23 cellular contexts compared by ENCODE assay signal in the genomic region with DNA sequence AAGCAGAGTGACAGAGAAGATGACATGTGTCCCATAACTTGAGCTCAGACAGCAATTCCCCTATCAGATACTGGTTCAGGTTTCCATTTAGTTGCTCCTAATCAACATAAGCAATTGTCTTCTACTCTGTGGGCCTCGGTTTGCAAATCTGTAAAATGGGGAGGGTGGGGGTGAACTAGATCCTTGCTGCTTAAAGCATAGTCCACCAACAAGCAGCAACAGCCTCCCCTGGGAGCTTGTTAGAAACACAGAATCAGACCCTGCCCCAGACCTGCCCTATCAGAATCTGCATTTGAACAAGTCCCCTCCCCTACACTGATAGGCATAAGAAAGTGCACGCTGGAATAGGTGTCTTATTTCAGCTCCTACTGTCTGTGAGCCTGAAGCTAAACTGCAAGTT.
"Had no signal": no experiment of that assay in that cellular context is flagged by ENCODE, and none has a peak within 500 bp of the region (broad histone marks: within the 10 kb centered on the region; RNA-seq: fewer than 3 reads in every experiment).

No MANE protein-coding gene starts in this region.

- H3K4me1 Mint-ChIP-seq: activated CD8-positive, alpha-beta memory T cell treated with anti-CD3 and anti-CD28 coated beads, Interleukin-2, amount 10 ng/mL, durations not matched to agents 7 days and 5 days; activated naive CD4-positive, alpha-beta T cell treated with anti-CD3 and anti-CD28 coated beads, Interleukin-2, amount 10 ng/mL, durations not matched to agents 7 days and 5 days; naive B cell; T-cell had no signal

- H3K27ac ChIP-seq: ascending aorta, breast epithelium, foreskin keratinocyte, left lung, pancreas, suprapubic skin had no signal

- H3K27me3 ChIP-seq: ascending aorta, breast epithelium, foreskin keratinocyte, left lung, pancreas, suprapubic skin had no signal

- H3K9me3 Mint-ChIP-seq: activated CD4-positive, alpha-beta memory T cell treated with anti-CD3 and anti-CD28 coated beads for 36 hours; activated naive CD4-positive, alpha-beta T cell treated with anti-CD3 and anti-CD28 coated beads, Interleukin-2, amount 10 ng/mL, durations not matched to agents 7 days and 5 days; activated T-helper 2 cell treated with anti-CD3 and anti-CD28 coated beads, Interferon-gamma antibody, Interleukin-2, Interleukin-4, amounts not matched to agents 10 μg/mL and 5 μg/mL and 100 μg/mL, durations not matched to agents 14 hours and 24 hours and 36 hours; dendritic cell treated with granulocyte-macrophage colony-stimulating factor and Interleukin-4, amounts not matched to agents 40 ng/mL and 50 ng/mL, for 4 days; naive B cell; T-cell; type B pancreatic cell had no signal

- H3K36me3 Mint-ChIP-seq: activated CD4-positive, alpha-beta memory T cell treated with anti-CD3 and anti-CD28 coated beads for 36 hours; activated CD8-positive, alpha-beta memory T cell treated with anti-CD3 and anti-CD28 coated beads, Interleukin-2, amount 10 ng/mL, durations not matched to agents 7 days and 5 days; activated naive CD4-positive, alpha-beta T cell treated with anti-CD3 and anti-CD28 coated beads, Interleukin-2, amount 10 ng/mL, durations not matched to agents 7 days and 5 days; naive B cell; T-cell; type B pancreatic cell had no signal

- H3K4me3 Mint-ChIP-seq: activated CD4-positive, alpha-beta memory T cell treated with anti-CD3 and anti-CD28 coated beads for 36 hours; activated CD8-positive, alpha-beta memory T cell treated with anti-CD3 and anti-CD28 coated beads, Interleukin-2, amount 10 ng/mL, durations not matched to agents 7 days and 5 days; activated naive CD4-positive, alpha-beta T cell treated with anti-CD3 and anti-CD28 coated beads, Interleukin-2, amount 10 ng/mL, durations not matched to agents 7 days and 5 days; dendritic cell treated with granulocyte-macrophage colony-stimulating factor and Interleukin-4, amounts not matched to agents 40 ng/mL and 50 ng/mL, for 4 days; naive B cell; T-cell; type B pancreatic cell had no signal

- H3K4me2 ChIP-seq: smooth muscle cell had no signal

- H3K27me3 Mint-ChIP-seq: activated CD4-positive, alpha-beta memory T cell treated with anti-CD3 and anti-CD28 coated beads for 36 hours; naive B cell; T-cell had no signal

- H3K27ac Mint-ChIP-seq: activated CD4-positive, alpha-beta memory T cell treated with anti-CD3 and anti-CD28 coated beads for 36 hours; activated CD8-positive, alpha-beta memory T cell treated with anti-CD3 and anti-CD28 coated beads, Interleukin-2, amount 10 ng/mL, durations not matched to agents 7 days and 5 days; activated naive CD4-positive, alpha-beta T cell treated with anti-CD3 and anti-CD28 coated beads, Interleukin-2, amount 10 ng/mL, durations not matched to agents 7 days and 5 days; activated T-helper 2 cell treated with anti-CD3 and anti-CD28 coated beads, Interferon-gamma antibody, Interleukin-2, Interleukin-4, amounts not matched to agents 10 μg/mL and 5 μg/mL and 100 μg/mL, durations not matched to agents 14 hours and 24 hours and 36 hours; dendritic cell treated with granulocyte-macrophage colony-stimulating factor and Interleukin-4, amounts not matched to agents 40 ng/mL and 50 ng/mL, for 4 days; T-cell; type B pancreatic cell had no signal

- DNase-seq: activated CD4-positive, alpha-beta memory T cell treated with anti-CD3 and anti-CD28 coated beads for 36 hours; activated CD8-positive, alpha-beta memory T cell treated with anti-CD3 and anti-CD28 coated beads, Interleukin-2, amount 10 ng/mL, durations not matched to agents 7 days and 5 days; activated naive CD4-positive, alpha-beta T cell treated with anti-CD3 and anti-CD28 coated beads, Interleukin-2, amount 10 ng/mL, durations not matched to agents 7 days and 5 days; activated T-cell treated with anti-CD3 and anti-CD28 coated beads, Interleukin-2, amount 50 U/mL, for 1 hour; effector memory CD4-positive, alpha-beta T cell; foreskin keratinocyte; glutamatergic neuron; hypothalamus; left lung; mammary epithelial cell; naive B cell; pancreas; stimulated activated CD4-positive, alpha-beta T cell treated with anti-CD3 and anti-CD28 coated beads, Interleukin-4, amount 100 ng/mL, for 4 hours; stimulated activated CD8-positive, alpha-beta memory T cell treated with anti-CD3 and anti-CD28 coated beads, Interleukin-4, amount 100 ng/mL, for 48 hours; stimulated activated naive CD8-positive, alpha-beta T cell treated with anti-CD3 and anti-CD28 coated beads, Interleukin-15, Interleukin-2, amounts not matched to agents 100 U/mL and 50 U/mL, for 24 hours; T-cell had no signal

- H3K4me1 ChIP-seq: ascending aorta, breast epithelium, foreskin keratinocyte, left lung, pancreas had no signal

- H3K9me3 ChIP-seq: ascending aorta, breast epithelium, left lung, pancreas, suprapubic skin had no signal

- ATAC-seq: activated CD8-positive, alpha-beta memory T cell treated with anti-CD3 and anti-CD28 coated beads, Interleukin-2, amount 10 ng/mL, durations not matched to agents 7 days and 5 days; foreskin keratinocyte; left lung; pancreas; stimulated activated naive CD8-positive, alpha-beta T cell treated with anti-CD3 and anti-CD28 coated beads, Interleukin-15, Interleukin-2, amounts not matched to agents 100 U/mL and 50 U/mL, for 24 hours; T-cell had no signal

- H3K36me3 ChIP-seq: ascending aorta, breast epithelium, left lung, pancreas, suprapubic skin had no signal

- H3K4me3 ChIP-seq: ascending aorta, breast epithelium, left lung, pancreas, smooth muscle cell, suprapubic skin had no signal
